In genomic region chr21:42002421-42002958, GRCh38 we compare ENCODE assay signal across 8 cellular contexts. TPM values are rescaled to one million over a fixed set of nuclear protein-coding genes. Genes with fewer than 3 reads are reported as not detected.
DNase-seq lines count a peak whose midpoint lies in the region; ATAC-seq and TF ChIP-seq lines count a peak whose summit lies in the region.

No MANE protein-coding gene starts in this region.

- H3K36me3 Mint-ChIP-seq in chondrocyte (ENCODE audit: low read depth) = peaks cover 16% of the 10 kb centered on the region

- peaks cover 14% of the 10 kb centered on the region for H3K79me1 ChIP-seq in mesendoderm (ENCODE audit: low read length)

- no peak overlapping the region for H3K23ac ChIP-seq in mesendoderm (ENCODE audit: low read length)

- no peak overlapping the region for H2BK5ac ChIP-seq in mesendoderm (ENCODE audit: low read length)

- peak overlapping the region; percentile 74 for H3K27ac Mint-ChIP-seq in chondrocyte (ENCODE audit: unreplicated experiment)

- WGBS in mesendoderm (ENCODE audit: extremely low coverage, insufficient coverage, low lambda C conversion rate) = no CpG with 5 or more reads among the region's 14 CpGs

- DNase-seq in GM12865 (ENCODE audit: low read depth) (peak; percentile 91), chondrocyte (ENCODE audit: low spot score) (no peak), GF-D8 (lab: John Stamatoyannopoulos, UW) (no peak), Right ventricle myocardium superior (no peak), mesendoderm (no peak)
- DNase-seq in stimulated activated CD4-positive, alpha-beta T cell treated with anti-CD3 and anti-CD28 coated beads, TNF-alpha, amount 100 ng/mL, for 24 hours (ENCODE audit: low read depth in 3 of 3) = peak; percentile 62 to 83 (median 76)

- peaks cover 26% of the 10 kb centered on the region for H3K4me1 Mint-ChIP-seq in chondrocyte (ENCODE audit: low read depth)

- H2BK120ac ChIP-seq in mesendoderm (ENCODE audit: low read depth, low read length) = no peak overlapping the region

- H3K9ac ChIP-seq in mesendoderm (ENCODE audit: low read length) = no peak overlapping the region

- H3K4me3 ChIP-seq in GM12865 (ENCODE audit: low read depth, low read length) (peak overlapping the region; percentile 36), WI38 (ENCODE audit: low read depth, low read length) (peak overlapping the region; percentile 39), mesendoderm (ENCODE audit: low read length) (no peak overlapping the region)

- no peaks in the 10 kb centered on the region for H3K27me3 Mint-ChIP-seq in chondrocyte (ENCODE audit: low read depth)

- no peaks in the 10 kb centered on the region for H3K9me3 Mint-ChIP-seq in chondrocyte (ENCODE audit: low read depth)

- H3K4me2 ChIP-seq in mesendoderm (ENCODE audit: low read length) = no peak overlapping the region

- TF ChIP-seq CTCF in GM12865 (IDR thresholded peaks at IDR 0.05; ENCODE audit: insufficient read depth, low read depth, low read length, missing control alignments) = no peak
- no peak for TF ChIP-seq CTCF in WI38 (IDR thresholded peaks at IDR 0.05; ENCODE audit: low read depth, low read length)
- TF ChIP-seq CTCF in chondrocyte (IDR thresholded peaks at IDR 0.05) = no peak

- no peak overlapping the region for H3K18ac ChIP-seq in mesendoderm (ENCODE audit: low read length)

- H3K4me3 Mint-ChIP-seq in chondrocyte (ENCODE audit: unreplicated experiment) = no peak overlapping the region

- H3K36me3 ChIP-seq in mesendoderm (ENCODE audit: control insufficient read depth, insufficient read depth, low read length) = no peaks in the 10 kb centered on the region

- ATAC-seq in HG02642 (IDR thresholded peaks at IDR 0.05; ENCODE audit: poor library complexity, unreplicated experiment) (peak; percentile 82), Right ventricle myocardium superior (ENCODE audit: poor library complexity) (no peak)

- no peak overlapping the region for H4K5ac ChIP-seq in mesendoderm (ENCODE audit: low read length)

- H3K27ac ChIP-seq in mesendoderm (ENCODE audit: low read depth, low read length) = no peak overlapping the region

- no peaks in the 10 kb centered on the region for H3K4me1 ChIP-seq in mesendoderm (ENCODE audit: control insufficient read depth, low read depth, low read length)

- H2AK5ac ChIP-seq in mesendoderm (ENCODE audit: low read length) = no peak overlapping the region

- no peak overlapping the region for H4K8ac ChIP-seq in mesendoderm (ENCODE audit: low read depth, low read length)

- H2BK15ac ChIP-seq in mesendoderm (replicated peaks; ENCODE audit: low read depth) = no peak overlapping the region

- no peak overlapping the region for H3K56ac ChIP-seq in mesendoderm (ENCODE audit: low read length)

- intact Hi-C loops in Right ventricle myocardium superior (cut with DNase I) = loop anchor here (10.0 kb wide), 1 partner anchor 78 kb away; no protein-coding TSS in a partner anchor

- H3K79me2 ChIP-seq in mesendoderm (ENCODE audit: control insufficient read depth, insufficient read depth, low read length) = peaks cover 4% of the 10 kb centered on the region

- H3K4ac ChIP-seq in mesendoderm (ENCODE audit: low read depth, low read length) = no peak overlapping the region

- H3K27me3 ChIP-seq in mesendoderm (ENCODE audit: insufficient read depth, low read length, poor library complexity) = no peaks in the 10 kb centered on the region

RNA-seq across cellular contexts. Expression of gene ZBTB21, which starts 7.7 kb away (rescaled TPM):
- total RNA-seq in chondrocyte (18.0 to 21.2 TPM (median 18.6 TPM) in 3 replicates), Right ventricle myocardium superior (5.5 TPM)
- polyA plus RNA-seq in mesendoderm (2013, experiment 1 of 2) = 5.3 TPM
- 5.8 TPM for polyA plus RNA-seq in mesendoderm (2013, experiment 2 of 2)

RNA-seq across cellular contexts. Expression of gene C2CD2, which starts 48.7 kb away (rescaled TPM):
- total RNA-seq in chondrocyte (8.9 to 18.2 TPM (median 18.1 TPM) in 3 replicates), Right ventricle myocardium superior (4.6 TPM)
- polyA plus RNA-seq in mesendoderm (2013, experiment 1 of 2) = 3.0 TPM
- polyA plus RNA-seq in mesendoderm (2013, experiment 2 of 2) = 3.0 TPM

Comparison
In these comparisons a context has a peak if more than half of its experiments do, and no peak if none do; other contexts are left out.
1. DNase-seq: peak in GM12865 (single experiment) and stimulated activated CD4-positive, alpha-beta T cell treated with anti-CD3 and anti-CD28 coated beads, TNF-alpha, amount 100 ng/mL, for 24 hours (3 of 3); none in chondrocyte (single experiment), GF-D8 (single experiment), Right ventricle myocardium superior (single experiment) and mesendoderm (single experiment).